Comparison of ENCODE assay signal across 1 cellular context in the genomic region with DNA sequence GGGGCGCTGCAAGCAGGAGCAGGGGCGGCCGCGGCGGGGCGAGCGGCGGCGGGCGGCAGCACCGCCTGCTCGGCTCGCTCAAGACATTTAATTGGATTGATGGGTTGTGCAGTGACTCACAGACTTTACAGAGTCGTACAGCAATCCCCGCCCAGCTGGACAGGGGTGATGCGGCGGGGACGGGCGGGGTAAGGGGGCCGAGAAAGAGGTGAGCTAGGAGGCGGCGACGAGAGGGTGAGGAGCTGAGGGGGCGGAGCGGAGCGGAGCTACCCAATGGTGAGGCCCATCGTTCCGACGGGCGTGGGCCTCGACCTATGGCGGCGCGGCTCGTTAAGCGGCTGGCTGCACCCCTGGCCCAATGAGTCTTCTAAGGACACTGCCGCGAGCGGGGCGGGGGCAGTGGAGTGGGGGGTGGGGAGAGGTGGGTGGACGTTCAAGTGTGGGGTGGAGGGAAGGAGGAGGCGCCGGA.
A peak's percentile ranks its signal among the peaks of the same experiment; 100 is the strongest.
TF ChIP-seq lines count a peak whose summit lies in the region.

No MANE protein-coding gene starts in this region.

TF ChIP-seq in K562, 482 proteins besides CTCF, POLR2A, EP300 and RAD21 (continued from another document and continues in another):
- TF ChIP-seq, protein P1, sequence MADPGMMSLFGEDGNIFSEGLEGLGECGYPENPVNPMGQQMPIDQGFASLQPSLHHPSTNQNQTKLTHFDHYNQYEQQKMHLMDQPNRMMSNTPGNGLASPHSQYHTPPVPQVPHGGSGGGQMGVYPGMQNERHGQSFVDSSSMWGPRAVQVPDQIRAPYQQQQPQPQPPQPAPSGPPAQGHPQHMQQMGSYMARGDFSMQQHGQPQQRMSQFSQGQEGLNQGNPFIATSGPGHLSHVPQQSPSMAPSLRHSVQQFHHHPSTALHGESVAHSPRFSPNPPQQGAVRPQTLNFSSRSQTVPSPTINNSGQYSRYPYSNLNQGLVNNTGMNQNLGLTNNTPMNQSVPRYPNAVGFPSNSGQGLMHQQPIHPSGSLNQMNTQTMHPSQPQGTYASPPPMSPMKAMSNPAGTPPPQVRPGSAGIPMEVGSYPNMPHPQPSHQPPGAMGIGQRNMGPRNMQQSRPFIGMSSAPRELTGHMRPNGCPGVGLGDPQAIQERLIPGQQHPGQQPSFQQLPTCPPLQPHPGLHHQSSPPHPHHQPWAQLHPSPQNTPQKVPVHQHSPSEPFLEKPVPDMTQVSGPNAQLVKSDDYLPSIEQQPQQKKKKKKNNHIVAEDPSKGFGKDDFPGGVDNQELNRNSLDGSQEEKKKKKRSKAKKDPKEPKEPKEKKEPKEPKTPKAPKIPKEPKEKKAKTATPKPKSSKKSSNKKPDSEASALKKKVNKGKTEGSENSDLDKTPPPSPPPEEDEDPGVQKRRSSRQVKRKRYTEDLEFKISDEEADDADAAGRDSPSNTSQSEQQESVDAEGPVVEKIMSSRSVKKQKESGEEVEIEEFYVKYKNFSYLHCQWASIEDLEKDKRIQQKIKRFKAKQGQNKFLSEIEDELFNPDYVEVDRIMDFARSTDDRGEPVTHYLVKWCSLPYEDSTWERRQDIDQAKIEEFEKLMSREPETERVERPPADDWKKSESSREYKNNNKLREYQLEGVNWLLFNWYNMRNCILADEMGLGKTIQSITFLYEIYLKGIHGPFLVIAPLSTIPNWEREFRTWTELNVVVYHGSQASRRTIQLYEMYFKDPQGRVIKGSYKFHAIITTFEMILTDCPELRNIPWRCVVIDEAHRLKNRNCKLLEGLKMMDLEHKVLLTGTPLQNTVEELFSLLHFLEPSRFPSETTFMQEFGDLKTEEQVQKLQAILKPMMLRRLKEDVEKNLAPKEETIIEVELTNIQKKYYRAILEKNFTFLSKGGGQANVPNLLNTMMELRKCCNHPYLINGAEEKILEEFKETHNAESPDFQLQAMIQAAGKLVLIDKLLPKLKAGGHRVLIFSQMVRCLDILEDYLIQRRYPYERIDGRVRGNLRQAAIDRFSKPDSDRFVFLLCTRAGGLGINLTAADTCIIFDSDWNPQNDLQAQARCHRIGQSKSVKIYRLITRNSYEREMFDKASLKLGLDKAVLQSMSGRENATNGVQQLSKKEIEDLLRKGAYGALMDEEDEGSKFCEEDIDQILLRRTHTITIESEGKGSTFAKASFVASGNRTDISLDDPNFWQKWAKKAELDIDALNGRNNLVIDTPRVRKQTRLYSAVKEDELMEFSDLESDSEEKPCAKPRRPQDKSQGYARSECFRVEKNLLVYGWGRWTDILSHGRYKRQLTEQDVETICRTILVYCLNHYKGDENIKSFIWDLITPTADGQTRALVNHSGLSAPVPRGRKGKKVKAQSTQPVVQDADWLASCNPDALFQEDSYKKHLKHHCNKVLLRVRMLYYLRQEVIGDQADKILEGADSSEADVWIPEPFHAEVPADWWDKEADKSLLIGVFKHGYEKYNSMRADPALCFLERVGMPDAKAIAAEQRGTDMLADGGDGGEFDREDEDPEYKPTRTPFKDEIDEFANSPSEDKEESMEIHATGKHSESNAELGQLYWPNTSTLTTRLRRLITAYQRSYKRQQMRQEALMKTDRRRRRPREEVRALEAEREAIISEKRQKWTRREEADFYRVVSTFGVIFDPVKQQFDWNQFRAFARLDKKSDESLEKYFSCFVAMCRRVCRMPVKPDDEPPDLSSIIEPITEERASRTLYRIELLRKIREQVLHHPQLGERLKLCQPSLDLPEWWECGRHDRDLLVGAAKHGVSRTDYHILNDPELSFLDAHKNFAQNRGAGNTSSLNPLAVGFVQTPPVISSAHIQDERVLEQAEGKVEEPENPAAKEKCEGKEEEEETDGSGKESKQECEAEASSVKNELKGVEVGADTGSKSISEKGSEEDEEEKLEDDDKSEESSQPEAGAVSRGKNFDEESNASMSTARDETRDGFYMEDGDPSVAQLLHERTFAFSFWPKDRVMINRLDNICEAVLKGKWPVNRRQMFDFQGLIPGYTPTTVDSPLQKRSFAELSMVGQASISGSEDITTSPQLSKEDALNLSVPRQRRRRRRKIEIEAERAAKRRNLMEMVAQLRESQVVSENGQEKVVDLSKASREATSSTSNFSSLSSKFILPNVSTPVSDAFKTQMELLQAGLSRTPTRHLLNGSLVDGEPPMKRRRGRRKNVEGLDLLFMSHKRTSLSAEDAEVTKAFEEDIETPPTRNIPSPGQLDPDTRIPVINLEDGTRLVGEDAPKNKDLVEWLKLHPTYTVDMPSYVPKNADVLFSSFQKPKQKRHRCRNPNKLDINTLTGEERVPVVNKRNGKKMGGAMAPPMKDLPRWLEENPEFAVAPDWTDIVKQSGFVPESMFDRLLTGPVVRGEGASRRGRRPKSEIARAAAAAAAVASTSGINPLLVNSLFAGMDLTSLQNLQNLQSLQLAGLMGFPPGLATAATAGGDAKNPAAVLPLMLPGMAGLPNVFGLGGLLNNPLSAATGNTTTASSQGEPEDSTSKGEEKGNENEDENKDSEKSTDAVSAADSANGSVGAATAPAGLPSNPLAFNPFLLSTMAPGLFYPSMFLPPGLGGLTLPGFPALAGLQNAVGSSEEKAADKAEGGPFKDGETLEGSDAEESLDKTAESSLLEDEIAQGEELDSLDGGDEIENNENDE (IDR thresholded peaks at IDR 0.05; ENCODE audit: low read depth, low read length), result no peak
- no peak for TF ChIP-seq ETV5 (CRISPR knock-in tag; IDR thresholded peaks at IDR 0.05; ENCODE audit: low read depth)
- TF ChIP-seq, protein P2, sequence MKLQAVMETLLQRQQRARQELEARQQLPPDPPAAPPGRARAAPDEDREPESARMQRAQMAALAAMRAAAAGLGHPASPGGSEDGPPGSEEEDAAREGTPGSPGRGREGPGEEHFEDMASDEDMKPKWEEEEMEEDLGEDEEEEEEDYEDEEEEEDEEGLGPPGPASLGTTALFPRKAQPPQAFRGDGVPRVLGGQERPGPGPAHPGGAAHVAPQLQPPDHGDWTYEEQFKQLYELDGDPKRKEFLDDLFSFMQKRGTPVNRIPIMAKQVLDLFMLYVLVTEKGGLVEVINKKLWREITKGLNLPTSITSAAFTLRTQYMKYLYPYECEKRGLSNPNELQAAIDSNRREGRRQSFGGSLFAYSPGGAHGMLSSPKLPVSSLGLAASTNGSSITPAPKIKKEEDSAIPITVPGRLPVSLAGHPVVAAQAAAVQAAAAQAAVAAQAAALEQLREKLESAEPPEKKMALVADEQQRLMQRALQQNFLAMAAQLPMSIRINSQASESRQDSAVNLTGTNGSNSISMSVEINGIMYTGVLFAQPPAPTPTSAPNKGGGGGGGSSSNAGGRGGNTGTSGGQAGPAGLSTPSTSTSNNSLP (IDR thresholded peaks at IDR 0.05; ENCODE audit: borderline replicate concordance, low read depth, low read length), result no peak
- TF ChIP-seq NUFIP1 (IDR thresholded peaks at IDR 0.05; ENCODE audit: partially characterized antibody), result no peak
- no peak for TF ChIP-seq XRCC4 (IDR thresholded peaks at IDR 0.05; ENCODE audit: extremely low read depth, insufficient read depth, insufficient read length)
- no peak for TF ChIP-seq ZBTB17 (CRISPR knock-in tag; IDR thresholded peaks at IDR 0.05)
- TF ChIP-seq, protein P3, sequence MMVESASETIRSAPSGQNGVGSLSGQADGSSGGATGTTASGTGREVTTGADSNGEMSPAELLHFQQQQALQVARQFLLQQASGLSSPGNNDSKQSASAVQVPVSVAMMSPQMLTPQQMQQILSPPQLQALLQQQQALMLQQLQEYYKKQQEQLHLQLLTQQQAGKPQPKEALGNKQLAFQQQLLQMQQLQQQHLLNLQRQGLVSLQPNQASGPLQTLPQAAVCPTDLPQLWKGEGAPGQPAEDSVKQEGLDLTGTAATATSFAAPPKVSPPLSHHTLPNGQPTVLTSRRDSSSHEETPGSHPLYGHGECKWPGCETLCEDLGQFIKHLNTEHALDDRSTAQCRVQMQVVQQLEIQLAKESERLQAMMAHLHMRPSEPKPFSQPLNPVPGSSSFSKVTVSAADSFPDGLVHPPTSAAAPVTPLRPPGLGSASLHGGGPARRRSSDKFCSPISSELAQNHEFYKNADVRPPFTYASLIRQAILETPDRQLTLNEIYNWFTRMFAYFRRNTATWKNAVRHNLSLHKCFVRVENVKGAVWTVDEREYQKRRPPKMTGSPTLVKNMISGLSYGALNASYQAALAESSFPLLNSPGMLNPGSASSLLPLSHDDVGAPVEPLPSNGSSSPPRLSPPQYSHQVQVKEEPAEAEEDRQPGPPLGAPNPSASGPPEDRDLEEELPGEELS (CRISPR knock-in tag; IDR thresholded peaks at IDR 0.05; ENCODE audit: borderline replicate concordance), result no peak
- peak; percentile 80 for TF ChIP-seq CHD2 (IDR thresholded peaks at IDR 0.05; ENCODE audit: low read depth, low read length)
- TF ChIP-seq TAF7 (tag; IDR thresholded peaks at IDR 0.05), result no peak
- TF ChIP-seq, protein P4, sequence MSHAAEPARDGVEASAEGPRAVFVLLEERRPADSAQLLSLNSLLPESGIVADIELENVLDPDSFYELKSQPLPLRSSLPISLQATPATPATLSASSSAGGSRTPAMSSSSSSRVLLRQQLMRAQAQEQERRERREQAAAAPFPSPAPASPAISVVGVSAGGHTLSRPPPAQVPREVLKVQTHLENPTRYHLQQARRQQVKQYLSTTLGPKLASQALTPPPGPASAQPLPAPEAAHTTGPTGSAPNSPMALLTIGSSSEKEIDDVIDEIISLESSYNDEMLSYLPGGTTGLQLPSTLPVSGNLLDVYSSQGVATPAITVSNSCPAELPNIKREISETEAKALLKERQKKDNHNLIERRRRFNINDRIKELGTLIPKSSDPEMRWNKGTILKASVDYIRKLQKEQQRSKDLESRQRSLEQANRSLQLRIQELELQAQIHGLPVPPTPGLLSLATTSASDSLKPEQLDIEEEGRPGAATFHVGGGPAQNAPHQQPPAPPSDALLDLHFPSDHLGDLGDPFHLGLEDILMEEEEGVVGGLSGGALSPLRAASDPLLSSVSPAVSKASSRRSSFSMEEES (CRISPR knock-in tag; IDR thresholded peaks at IDR 0.05), result no peak
- TF ChIP-seq ZNF431 (CRISPR knock-in tag; IDR thresholded peaks at IDR 0.05), result no peak
- TF ChIP-seq MIER1 (IDR thresholded peaks at IDR 0.05; ENCODE audit: low read depth), result no peak
- no peak for TF ChIP-seq MTA3 (IDR thresholded peaks at IDR 0.05; ENCODE audit: borderline replicate concordance)
- TF ChIP-seq JUND (IDR thresholded peaks at IDR 0.05; ENCODE audit: borderline replicate concordance, low read depth, low read length), result peak; percentile 87
- peak; percentile 69; the same call in 1 of the 3 replicates for TF ChIP-seq JUND (tag; IDR thresholded peaks at IDR 0.05; ENCODE audit: borderline replicate concordance, low read depth, low read length)
- no peak for TF ChIP-seq JUN (IDR thresholded peaks at IDR 0.05; ENCODE audit: borderline replicate concordance, low read depth, low read length)
- peak; percentile 70; the same call in 1 of the 2 replicates for TF ChIP-seq JUN (CRISPR knock-in tag; IDR thresholded peaks at IDR 0.05; ENCODE audit: borderline replicate concordance)
- TF ChIP-seq ZNF134 (CRISPR knock-in tag; conservative IDR thresholded peaks at IDR 0.05), result no peak
- peak; percentile 6; the same call in 1 of the 2 replicates for TF ChIP-seq ATF1 (CRISPR knock-in tag; IDR thresholded peaks at IDR 0.05)
- peak; percentile 57; the same call in 1 of the 2 replicates for TF ChIP-seq ATF1 (tag; IDR thresholded peaks at IDR 0.05)
- 0 out of 2 replicates have a peak, but pooled peaks have one; percentile 7 for TF ChIP-seq NFE2 (IDR thresholded peaks at IDR 0.05; ENCODE audit: low read depth)
- TF ChIP-seq ZKSCAN8 (CRISPR knock-in tag; IDR thresholded peaks at IDR 0.05), result no peak
- no peak for TF ChIP-seq ZNF239 (CRISPR knock-in tag; IDR thresholded peaks at IDR 0.05)
- TF ChIP-seq RBFOX2 (IDR thresholded peaks at IDR 0.05; ENCODE audit: low read depth, low read length), result peak; percentile 94
- peak; percentile 80 for TF ChIP-seq RBM25 (IDR thresholded peaks at IDR 0.05; ENCODE audit: low read depth, low read length, severe bottlenecking)
- TF ChIP-seq ZNF778 (CRISPR knock-in tag; IDR thresholded peaks at IDR 0.05), result no peak
- no peak for TF ChIP-seq NCOA6 (IDR thresholded peaks at IDR 0.05)
- TF ChIP-seq SMARCC2 (IDR thresholded peaks at IDR 0.05; ENCODE audit: low read depth), result no peak
- no peak for TF ChIP-seq PHB (CRISPR knock-in tag; IDR thresholded peaks at IDR 0.05)
- no peak for TF ChIP-seq ARHGAP35 (IDR thresholded peaks at IDR 0.05; ENCODE audit: partially characterized antibody)
- no peak for TF ChIP-seq L3MBTL2 (IDR thresholded peaks at IDR 0.05)
- TF ChIP-seq PRMT5 (CRISPR knock-in tag; IDR thresholded peaks at IDR 0.05), result no peak
- TF ChIP-seq, protein P5, sequence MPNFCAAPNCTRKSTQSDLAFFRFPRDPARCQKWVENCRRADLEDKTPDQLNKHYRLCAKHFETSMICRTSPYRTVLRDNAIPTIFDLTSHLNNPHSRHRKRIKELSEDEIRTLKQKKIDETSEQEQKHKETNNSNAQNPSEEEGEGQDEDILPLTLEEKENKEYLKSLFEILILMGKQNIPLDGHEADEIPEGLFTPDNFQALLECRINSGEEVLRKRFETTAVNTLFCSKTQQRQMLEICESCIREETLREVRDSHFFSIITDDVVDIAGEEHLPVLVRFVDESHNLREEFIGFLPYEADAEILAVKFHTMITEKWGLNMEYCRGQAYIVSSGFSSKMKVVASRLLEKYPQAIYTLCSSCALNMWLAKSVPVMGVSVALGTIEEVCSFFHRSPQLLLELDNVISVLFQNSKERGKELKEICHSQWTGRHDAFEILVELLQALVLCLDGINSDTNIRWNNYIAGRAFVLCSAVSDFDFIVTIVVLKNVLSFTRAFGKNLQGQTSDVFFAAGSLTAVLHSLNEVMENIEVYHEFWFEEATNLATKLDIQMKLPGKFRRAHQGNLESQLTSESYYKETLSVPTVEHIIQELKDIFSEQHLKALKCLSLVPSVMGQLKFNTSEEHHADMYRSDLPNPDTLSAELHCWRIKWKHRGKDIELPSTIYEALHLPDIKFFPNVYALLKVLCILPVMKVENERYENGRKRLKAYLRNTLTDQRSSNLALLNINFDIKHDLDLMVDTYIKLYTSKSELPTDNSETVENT (CRISPR knock-in tag; IDR thresholded peaks at IDR 0.05), result no peak
- no peak for TF ChIP-seq ZNF212 (CRISPR knock-in tag; IDR thresholded peaks at IDR 0.05)
- TF ChIP-seq RFX1 (IDR thresholded peaks at IDR 0.05), result no peak
- TF ChIP-seq SP1 (CRISPR knock-in tag; IDR thresholded peaks at IDR 0.05), result no peak; the same call in 1 of the 2 replicates
- TF ChIP-seq ZFP1 (CRISPR knock-in tag; IDR thresholded peaks at IDR 0.05), result no peak
- TF ChIP-seq CBFB (CRISPR knock-in tag; IDR thresholded peaks at IDR 0.05), result no peak
- peak; percentile 71 for TF ChIP-seq POLR2AphosphoS5 (IDR thresholded peaks at IDR 0.05; ENCODE audit: control insufficient read depth, insufficient read depth, low read depth, low read length)
- no peak for TF ChIP-seq SPI1 (IDR thresholded peaks at IDR 0.05; ENCODE audit: borderline replicate concordance, low read depth, low read length)
- TF ChIP-seq TEAD1 (CRISPR knock-in tag; IDR thresholded peaks at IDR 0.05), result 0 out of 4 replicates have a peak, but pooled peaks of 1 of the 2 experiments have one; percentile 16
- TF ChIP-seq, protein P6, sequence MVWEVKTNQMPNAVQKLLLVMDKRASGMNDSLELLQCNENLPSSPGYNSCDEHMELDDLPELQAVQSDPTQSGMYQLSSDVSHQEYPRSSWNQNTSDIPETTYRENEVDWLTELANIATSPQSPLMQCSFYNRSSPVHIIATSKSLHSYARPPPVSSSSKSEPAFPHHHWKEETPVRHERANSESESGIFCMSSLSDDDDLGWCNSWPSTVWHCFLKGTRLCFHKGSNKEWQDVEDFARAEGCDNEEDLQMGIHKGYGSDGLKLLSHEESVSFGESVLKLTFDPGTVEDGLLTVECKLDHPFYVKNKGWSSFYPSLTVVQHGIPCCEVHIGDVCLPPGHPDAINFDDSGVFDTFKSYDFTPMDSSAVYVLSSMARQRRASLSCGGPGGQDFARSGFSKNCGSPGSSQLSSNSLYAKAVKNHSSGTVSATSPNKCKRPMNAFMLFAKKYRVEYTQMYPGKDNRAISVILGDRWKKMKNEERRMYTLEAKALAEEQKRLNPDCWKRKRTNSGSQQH (CRISPR knock-in tag; IDR thresholded peaks at IDR 0.05), result no peak
- TF ChIP-seq SUPT5H (IDR thresholded peaks at IDR 0.05), result no peak
- no peak for TF ChIP-seq CBX2 (IDR thresholded peaks at IDR 0.05; ENCODE audit: insufficient read depth, low read length, poor library complexity, severe bottlenecking)
